In genomic region chr9:16705121-16705604, GRCh38 we compare ENCODE assay signal across 8 cellular contexts.
A peak's percentile ranks its signal among the peaks of the same experiment; 100 is the strongest.
DNase-seq lines count a peak whose midpoint lies in the region; ATAC-seq and FAIRE-seq lines count a peak whose summit lies in the region.

No MANE protein-coding gene starts in this region.

- no peaks in the 10 kb centered on the region for H3K27me3 ChIP-seq in stomach smooth muscle (ENCODE audit: control insufficient read depth in 1 of 2, insufficient read depth in 2 of 2, low read length in 2 of 2)

- H3K27me3 Mint-ChIP-seq in activated CD4-positive, alpha-beta T cell treated with anti-CD3 and anti-CD28 coated beads, Interleukin-2, amount 10 ng/mL, durations not matched to agents 7 days and 5 days, result no peaks in the 10 kb centered on the region

- ATAC-seq in GM19351 (IDR thresholded peaks at IDR 0.05; ENCODE audit: unreplicated experiment) (no peak), GM18907 (IDR thresholded peaks at IDR 0.05; ENCODE audit: unreplicated experiment) (no peak)

- peak; percentile 64 for DNase-seq in HTR-8/SVneo (ENCODE audit: insufficient read length, low spot score)
- DNase-seq in brain pericyte (ENCODE audit: low read depth, low spot score), result peak; percentile 73
- DNase-seq in iPS-NIHi7 (ENCODE audit: extremely low spot score), result peak; percentile 70
- no peak for DNase-seq in activated CD4-positive, alpha-beta T cell treated with anti-CD3 and anti-CD28 coated beads, Interleukin-2, amount 10 ng/mL, durations not matched to agents 7 days and 5 days
- no peak for DNase-seq in NCI-H2029 treated with DMSO at 0.1 percent for 48 hours (lab: John Stamatoyannopoulos, UW)

- peak overlapping the region; percentile 89 for H3K27ac ChIP-seq in stomach smooth muscle (ENCODE audit: low read length)

- no peaks in the 10 kb centered on the region for H3K9me3 Mint-ChIP-seq in activated CD4-positive, alpha-beta T cell treated with anti-CD3 and anti-CD28 coated beads, Interleukin-2, amount 10 ng/mL, durations not matched to agents 7 days and 5 days

- no peaks in the 10 kb centered on the region for H3K36me3 ChIP-seq in stomach smooth muscle (ENCODE audit: control insufficient read depth in 2 of 2, insufficient read depth in 2 of 2, low read length in 2 of 2)

- no peak overlapping the region for H3K4me3 Mint-ChIP-seq in activated CD4-positive, alpha-beta T cell treated with anti-CD3 and anti-CD28 coated beads, Interleukin-2, amount 10 ng/mL, durations not matched to agents 7 days and 5 days

- no peaks in the 10 kb centered on the region for H3K36me3 Mint-ChIP-seq in activated CD4-positive, alpha-beta T cell treated with anti-CD3 and anti-CD28 coated beads, Interleukin-2, amount 10 ng/mL, durations not matched to agents 7 days and 5 days (ENCODE audit: low read depth)

- H3K27ac Mint-ChIP-seq in activated CD4-positive, alpha-beta T cell treated with anti-CD3 and anti-CD28 coated beads, Interleukin-2, amount 10 ng/mL, durations not matched to agents 7 days and 5 days, result no peak overlapping the region

- FAIRE-seq in HTR-8/SVneo (lab: Jason Lieb, UNC), result peak; percentile 74

- H3K4me3 ChIP-seq in stomach smooth muscle (ENCODE audit: low read length in 2 of 2), result peak overlapping the region; percentile 59 to 71

- POLR2A ChIA-PET in activated CD4-positive, alpha-beta T cell treated with anti-CD3 and anti-CD28 coated beads, Interleukin-2, amount 10 ng/mL, durations not matched to agents 7 days and 5 days (lab: Charles Lee), result no interaction called here

- H3K9ac ChIP-seq in stomach smooth muscle (ENCODE audit: low read length in 2 of 2), result peak overlapping the region; percentile 30 to 67

- CTCF ChIA-PET in activated CD4-positive, alpha-beta T cell treated with anti-CD3 and anti-CD28 coated beads, Interleukin-2, amount 10 ng/mL, durations not matched to agents 7 days and 5 days (lab: Charles Lee), result no interaction called here

- peaks cover 16% of the 10 kb centered on the region for H3K4me1 ChIP-seq in stomach smooth muscle (ENCODE audit: control insufficient read depth, insufficient read depth, low read length)

- H3K9me3 ChIP-seq in stomach smooth muscle (ENCODE audit: control insufficient read depth in 2 of 2, low read length in 2 of 2), result no peaks in the 10 kb centered on the region

- H3K4me1 Mint-ChIP-seq in activated CD4-positive, alpha-beta T cell treated with anti-CD3 and anti-CD28 coated beads, Interleukin-2, amount 10 ng/mL, durations not matched to agents 7 days and 5 days, result no peaks in the 10 kb centered on the region

Comparison
In these comparisons a context has a peak if more than half of its experiments do, and no peak if none do; other contexts are left out.
1. DNase-seq: peak in HTR-8/SVneo (single experiment), brain pericyte (single experiment) and iPS-NIHi7 (single experiment); none in activated CD4-positive, alpha-beta T cell treated with anti-CD3 and anti-CD28 coated beads, Interleukin-2, amount 10 ng/mL, durations not matched to agents 7 days and 5 days (single experiment) and NCI-H2029 treated with DMSO at 0.1 percent for 48 hours (single experiment).